Comparison of ENCODE assay signal across 8 cellular contexts in genomic region chr17:65561394-65562205, GRCh38. TPM values are rescaled to one million over a fixed set of nuclear protein-coding genes. Genes with fewer than 3 reads are reported as not detected.
DNase-seq lines count a peak whose midpoint lies in the region; ATAC-seq, FAIRE-seq and TF ChIP-seq lines count a peak whose summit lies in the region.

TSS of gene AXIN2 (minus strand) at chr17:65561648. CDS start at chr17:65558620, 3,028 bp downstream.

- H3K4me3 Mint-ChIP-seq in natural killer cell treated with Interleukin-12 subunit alpha and Interleukin-12 subunit beta and Interleukin-15 and Interleukin-18, amount 100 ng/mL, for 72 hours: peak within 1 kb of the TSS; percentile 80

- TF ChIP-seq CTCF in fibroblast of pulmonary artery (IDR thresholded peaks at IDR 0.05; ENCODE audit: low read length, missing control alignments): no peak

- peaks cover 9 to 26% of the 10 kb centered on the region in 2 donors for H3K27me3 Mint-ChIP-seq in natural killer cell treated with Interleukin-12 subunit alpha and Interleukin-12 subunit beta and Interleukin-15 and Interleukin-18, amount 100 ng/mL, for 72 hours

- H3K4me3 ChIP-seq in fibroblast of pulmonary artery (replicated peaks; ENCODE audit: low read depth, low read length): peak within 1 kb of the TSS; percentile 71

- peak; percentile 81 for ATAC-seq in GM21526 (IDR thresholded peaks at IDR 0.05; ENCODE audit: low FRiP score, unreplicated experiment)
- peak; percentile 89 to 94 for ATAC-seq in natural killer cell treated with Interleukin-12 subunit alpha and Interleukin-12 subunit beta and Interleukin-15 and Interleukin-18, amount 100 ng/mL, for 72 hours

- DNase-seq in COR-L47 (lab: John Stamatoyannopoulos, UW) (peak; percentile 79), HuH-7 (ENCODE audit: low spot score) (peak; percentile 99), RCC 7860 (ENCODE audit: low spot score) (peak; percentile 68), fibroblast of pulmonary artery (ENCODE audit: low read depth) (peak; percentile 93)
- DNase-seq in activated T-helper 9 cell treated with anti-CD3 and anti-CD28 coated beads, Interleukin-2, amount 50 U/mL, for 16 hours (ENCODE audit: low read depth): peak; percentile 81
- DNase-seq in natural killer cell treated with Interleukin-12 subunit alpha and Interleukin-12 subunit beta and Interleukin-15 and Interleukin-18, amount 100 ng/mL, for 72 hours (ENCODE audit: low spot score): peak; percentile 79
- peak; percentile 75 to 88 (median 82) for DNase-seq in stimulated activated naive CD4-positive, alpha-beta T cell (lab: John Stamatoyannopoulos, UW)

- FAIRE-seq in RCC 7860 (lab: Jason Lieb, UNC): no peak

- H3K27ac Mint-ChIP-seq in natural killer cell treated with Interleukin-12 subunit alpha and Interleukin-12 subunit beta and Interleukin-15 and Interleukin-18, amount 100 ng/mL, for 72 hours: no peak within 1 kb of the TSS

- no peaks in the 10 kb centered on the region for H3K9me3 Mint-ChIP-seq in natural killer cell treated with Interleukin-12 subunit alpha and Interleukin-12 subunit beta and Interleukin-15 and Interleukin-18, amount 100 ng/mL, for 72 hours

- H3K4me1 Mint-ChIP-seq in natural killer cell treated with Interleukin-12 subunit alpha and Interleukin-12 subunit beta and Interleukin-15 and Interleukin-18, amount 100 ng/mL, for 72 hours (ENCODE audit: low read depth in 2 of 2): peaks cover 9 to 12% of the 10 kb centered on the region in 2 donors

- no peaks in the 10 kb centered on the region for H3K36me3 Mint-ChIP-seq in natural killer cell treated with Interleukin-12 subunit alpha and Interleukin-12 subunit beta and Interleukin-15 and Interleukin-18, amount 100 ng/mL, for 72 hours

RNA-seq across cellular contexts. Expression of gene AXIN2, which starts in this region (rescaled TPM):
- total RNA-seq in natural killer cell treated with Interleukin-12 subunit alpha and Interleukin-12 subunit beta and Interleukin-15 and Interleukin-18, amount 100 ng/mL, for 72 hours: under 1 TPM; 0.55 to 0.95 TPM

Comparison
In these comparisons a context has a peak if more than half of its experiments do, and no peak if none do; other contexts are left out.
1. Peak in every context shown above with its lines: DNase-seq, ATAC-seq and H3K4me3 ChIP-seq.
2. Peak in DNase-seq and ATAC-seq in natural killer cell treated with Interleukin-12 subunit alpha and Interleukin-12 subunit beta and Interleukin-15 and Interleukin-18, amount 100 ng/mL, for 72 hours; RNA of the gene not detected or under 1 TPM.